In genomic region chr1:11650331-11650991, GRCh38 we compare ENCODE assay signal across 8 cellular contexts. TPM values are rescaled to one million over a fixed set of nuclear protein-coding genes. Genes with fewer than 3 reads are reported as not detected.
DNase-seq lines count a peak whose midpoint lies in the region; ATAC-seq and TF ChIP-seq lines count a peak whose summit lies in the region.

No MANE protein-coding gene starts in this region.

- DNase-seq in GM10266 (ENCODE audit: extremely low spot score), result peak; percentile 86
- peak; percentile 24 for DNase-seq in NCI-H2081 treated with DMSO at 0.1 percent for 48 hours (lab: John Stamatoyannopoulos, UW)
- DNase-seq in activated CD4-positive, alpha-beta T cell treated with anti-CD3 and anti-CD28 coated beads for 48 hours, result peak; percentile 88
- DNase-seq in colonic mucosa, result peak; percentile 72
- peak; percentile 84 to 94 for DNase-seq in left lung
- peak; percentile 47 to 53 (median 48) for DNase-seq in stimulated activated CD4-positive, alpha-beta T cell treated with anti-CD3 and anti-CD28 coated beads, TNF-alpha, amount 100 ng/mL, for 1 hour (ENCODE audit: low read depth in 3 of 3, low spot score in 1 of 3)

- H3K4me1 ChIP-seq in colonic mucosa (peaks cover 9% of the 10 kb centered on the region), left lung (peaks cover 5 to 41% of the 10 kb centered on the region in 2 donors)

- TF ChIP-seq CTCF in GM10266 (IDR thresholded peaks at IDR 0.05; ENCODE audit: control insufficient read depth, insufficient read depth, low read depth, missing control alignments) (peak; percentile 89), colonic mucosa (IDR thresholded peaks at IDR 0.05) (peak; percentile 68), left lung (IDR thresholded peaks at IDR 0.05) (peak; percentile 46 to 69)

- no peak overlapping the region for H3K4me3 ChIP-seq in colonic mucosa
- H3K4me3 ChIP-seq in left lung, result peak overlapping the region in 1 of 2 donors; percentile 6

- H3K27me3 ChIP-seq in colonic mucosa (no peaks in the 10 kb centered on the region), left lung (peaks cover 11 to 52% of the 10 kb centered on the region in 2 donors)

- H3K36me3 ChIP-seq in colonic mucosa (no peaks in the 10 kb centered on the region), left lung (no peaks in the 10 kb centered on the region)

- ATAC-seq in left lung (peak; percentile 76), GM19467 (IDR thresholded peaks at IDR 0.05; ENCODE audit: unreplicated experiment) (no peak), GM18858 (IDR thresholded peaks at IDR 0.05; ENCODE audit: unreplicated experiment) (no peak)

- peak overlapping the region in 1 of 2 donors; percentile 56 for H3K9ac ChIP-seq in colonic mucosa (ENCODE audit: low read depth in 2 of 2, low read length in 2 of 2)

- intact Hi-C loops in colonic mucosa (cut with DNase I), result loop anchor here (5.0 kb wide), 1 partner anchor 72 kb away; no protein-coding TSS in a partner anchor
- intact Hi-C loops in left lung (cut with DNase I), result loop anchor here in 1 of 2 donors (5.0 kb wide), 1 partner anchor 72 kb away; no protein-coding TSS in a partner anchor

- H3K9me3 ChIP-seq in colonic mucosa (no peaks in the 10 kb centered on the region), left lung (no peaks in the 10 kb centered on the region)

- no peak overlapping the region for H3K27ac ChIP-seq in colonic mucosa
- H3K27ac ChIP-seq in left lung, result no peak overlapping the region

RNA-seq across cellular contexts. Expression of gene FBXO2, which starts 3.8 kb away (rescaled TPM):
- total RNA-seq in colonic mucosa (1 to 10 TPM; 1.2 TPM), left lung (10 to 100 TPM in 1 of 2 donors, 1 to 10 TPM in 1; 8.0 to 12.7 TPM)

RNA-seq across cellular contexts. Expression of gene FBXO44, which starts 4.2 kb away (rescaled TPM):
- total RNA-seq in colonic mucosa (1 to 10 TPM; 5.3 to 7.5 TPM), left lung (10 to 100 TPM; 13.8 to 21.1 TPM)

RNA-seq across cellular contexts. Expression of gene FBXO6, which starts 13.5 kb away (rescaled TPM):
- total RNA-seq in colonic mucosa, result 10 to 100 TPM in 1 of 2 donors, 1 to 10 TPM in 1; 9.2 to 12.4 TPM
- total RNA-seq in left lung, result 10 to 100 TPM; 13.4 to 15.2 TPM

RNA-seq across cellular contexts. Expression of gene MAD2L2, which starts 30.5 kb away (rescaled TPM):
- total RNA-seq in colonic mucosa, result 10 to 100 TPM in 1 of 2 donors, 1 to 10 TPM in 1; 8.5 to 12.4 TPM
- total RNA-seq in left lung, result 10 to 100 TPM; 25.7 to 28.0 TPM

RNA-seq across cellular contexts. Expression of gene DRAXIN, which starts 41.0 kb away (rescaled TPM):
- total RNA-seq in colonic mucosa (under 1 TPM; 0.05 TPM), left lung (under 1 TPM; 0.10 to 0.61 TPM)

Comparison
In these comparisons a context has a peak if more than half of its experiments do, and no peak if none do; other contexts are left out.
1. DNase-seq: peak in every context shown above with its lines; median percentile 89 in left lung; 88 in activated CD4-positive, alpha-beta T cell treated with anti-CD3 and anti-CD28 coated beads for 48 hours; 86 in GM10266; 72 in colonic mucosa; 48 in stimulated activated CD4-positive, alpha-beta T cell treated with anti-CD3 and anti-CD28 coated beads, TNF-alpha, amount 100 ng/mL, for 1 hour; 24 in NCI-H2081 treated with DMSO at 0.1 percent for 48 hours.
2. RNA of gene FBXO2, which starts 3.8 kb away (total RNA-seq): 8.0 to 12.7 TPM in left lung; 1.2 TPM in colonic mucosa; every median in the first group is over 4 times any median in the second.
3. Peak in every context shown above with its lines, with median percentiles within 50 percentile points of each other: CTCF ChIP-seq.